Comparison of ENCODE assay signal across 23 cellular contexts in the genomic region with DNA sequence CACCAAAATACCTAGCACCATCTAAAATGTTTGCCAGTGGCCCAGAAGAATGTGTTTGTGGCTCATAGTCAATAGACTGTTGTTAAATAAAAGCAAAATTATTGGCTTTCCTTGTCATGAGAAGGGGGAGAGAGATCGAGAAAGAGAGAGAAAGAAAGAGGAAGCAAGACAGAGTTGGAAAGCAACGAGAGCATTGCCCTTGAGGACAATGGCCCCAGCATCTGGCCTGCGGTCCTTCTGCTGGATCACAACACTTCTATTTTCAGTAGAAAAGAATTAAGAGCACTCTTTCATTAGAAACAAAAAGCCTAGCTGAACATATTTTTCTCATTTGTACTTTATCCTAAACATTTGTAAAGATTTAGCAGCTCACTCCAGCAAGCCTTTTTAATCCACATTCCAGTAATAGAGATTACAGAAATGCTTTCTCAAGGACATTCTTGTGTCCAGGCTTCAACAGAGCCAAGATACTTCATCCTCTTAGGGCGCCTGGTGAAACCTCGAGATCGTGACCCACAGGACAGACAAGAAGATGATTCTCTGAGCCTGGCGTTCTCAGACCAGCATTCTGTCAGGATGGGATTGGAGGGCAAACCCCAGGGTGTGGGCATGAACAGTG. TPM values are rescaled to one million over a fixed set of nuclear protein-coding genes. Genes with fewer than 3 reads are reported as not detected.
DNase-seq lines count a peak whose midpoint lies in the region; ATAC-seq, FAIRE-seq and TF ChIP-seq lines count a peak whose summit lies in the region.
"Had no signal": no experiment of that assay in that cellular context is flagged by ENCODE, and none has a peak within 500 bp of the region (broad histone marks: within the 10 kb centered on the region; RNA-seq: fewer than 3 reads in every experiment).

No MANE protein-coding gene starts in this region.

- H3K36me3 Mint-ChIP-seq in effector memory CD8-positive, alpha-beta T cell (ENCODE audit: insufficient read depth): no peaks in the 10 kb centered on the region
- H3K36me3 Mint-ChIP-seq: activated naive CD4-positive, alpha-beta T cell treated with anti-CD3 and anti-CD28 coated beads, Interleukin-2, amount 50 U/mL, for 24 hours had no signal

- H3K9me3 Mint-ChIP-seq in effector memory CD8-positive, alpha-beta T cell: no peaks in the 10 kb centered on the region
- H3K9me3 Mint-ChIP-seq: activated naive CD4-positive, alpha-beta T cell treated with anti-CD3 and anti-CD28 coated beads, Interleukin-2, amount 50 U/mL, for 24 hours had no signal

- no peak overlapping the region for H3K4me3 Mint-ChIP-seq in effector memory CD8-positive, alpha-beta T cell
- H3K4me3 Mint-ChIP-seq: activated naive CD4-positive, alpha-beta T cell treated with anti-CD3 and anti-CD28 coated beads, Interleukin-2, amount 50 U/mL, for 24 hours; stimulated activated naive CD8-positive, alpha-beta T cell treated with anti-CD3 and anti-CD28 coated beads, Interleukin-15, Interleukin-2, amounts not matched to agents 100 ng/mL and 50 ng/mL, for 24 hours had no signal

- no peak overlapping the region for H3K4me2 ChIP-seq in HepG2 (ENCODE audit: low read depth, low read length)
- peak overlapping the region; percentile 57 for H3K4me2 ChIP-seq in OCI-LY7 (ENCODE audit: low read length)
- H3K4me2 ChIP-seq in hepatocyte: peak overlapping the region; percentile 39
- H3K4me2 ChIP-seq: A549 had no signal

- H3K4me1 ChIP-seq in liver (ENCODE audit: control insufficient read depth in 4 of 4, insufficient read depth in 4 of 4, low read length in 3 of 4): peaks cover 0 to 3% (median 1%) of the 10 kb centered on the region in 4 donors
- no peaks in the 10 kb centered on the region for H3K4me1 ChIP-seq in HepG2 (ENCODE audit: insufficient read depth, low read length)
- H3K4me1 ChIP-seq in OCI-LY7 (ENCODE audit: insufficient read depth, low read length, poor library complexity, severe bottlenecking): peaks cover 11% of the 10 kb centered on the region
- no peaks in the 10 kb centered on the region for H3K4me1 ChIP-seq in hepatocyte (ENCODE audit: insufficient read depth)
- H3K4me1 ChIP-seq: A549 had no signal

- H3K27me3 Mint-ChIP-seq in effector memory CD8-positive, alpha-beta T cell: no peaks in the 10 kb centered on the region
- H3K27me3 Mint-ChIP-seq: activated naive CD4-positive, alpha-beta T cell treated with anti-CD3 and anti-CD28 coated beads, Interleukin-2, amount 50 U/mL, for 24 hours; stimulated activated naive CD8-positive, alpha-beta T cell treated with anti-CD3 and anti-CD28 coated beads, Interleukin-15, Interleukin-2, amounts not matched to agents 100 ng/mL and 50 ng/mL, for 24 hours had no signal

- no peak overlapping the region for H3K9ac ChIP-seq in liver (ENCODE audit: low read depth in 1 of 2, low read length in 2 of 2)
- H3K9ac ChIP-seq in HepG2 (ENCODE audit: insufficient read depth, low read depth, low read length): no peak overlapping the region

- no peak for TF ChIP-seq POLR2A in HepG2 (IDR thresholded peaks at IDR 0.05; ENCODE audit: insufficient read depth in 1 of 2, low read depth in 2 of 2, low read length in 2 of 2)

- BruUV-seq in HepG2 (replicated peaks; lab: Mats Ljungman, UMichigan): no TSS peak
- BruUV-seq in OCI-LY7 (replicated peaks; lab: Mats Ljungman, UMichigan): no TSS peak

- H3K27ac Mint-ChIP-seq in effector memory CD8-positive, alpha-beta T cell: no peak overlapping the region
- H3K27ac Mint-ChIP-seq: activated naive CD4-positive, alpha-beta T cell treated with anti-CD3 and anti-CD28 coated beads, Interleukin-2, amount 50 U/mL, for 24 hours; stimulated activated naive CD8-positive, alpha-beta T cell treated with anti-CD3 and anti-CD28 coated beads, Interleukin-15, Interleukin-2, amounts not matched to agents 100 ng/mL and 50 ng/mL, for 24 hours had no signal

- no peaks in the 10 kb centered on the region for H4K20me1 ChIP-seq in HepG2 (ENCODE audit: insufficient read depth, low read length)
- no peaks in the 10 kb centered on the region for H4K20me1 ChIP-seq in OCI-LY7 (ENCODE audit: insufficient read depth, low read length)
- no peaks in the 10 kb centered on the region for H4K20me1 ChIP-seq in hepatocyte (ENCODE audit: insufficient read depth, poor library complexity, severe bottlenecking)

- no peak for TF ChIP-seq EP300 in HepG2 (IDR thresholded peaks at IDR 0.05; ENCODE audit: low read depth in 2 of 2, low read length in 2 of 2)
- TF ChIP-seq EP300 in HepG2 (CRISPR knock-in tag; IDR thresholded peaks at IDR 0.05; ENCODE audit: borderline replicate concordance): no peak

- FAIRE-seq in HepG2 (lab: Jason Lieb, UNC) (no peak), HTR-8/SVneo (lab: Jason Lieb, UNC) (no peak)
- FAIRE-seq: A549, kidney, TTC549 had no signal

- H3K27ac ChIP-seq in liver (ENCODE audit: low read depth in 1 of 2, low read length in 2 of 2) (no peak overlapping the region), HepG2 (ENCODE audit: extremely low read length, insufficient read depth, low read length) (no peak overlapping the region), OCI-LY7 (ENCODE audit: low read depth, low read length, poor library complexity, severe bottlenecking) (no peak overlapping the region), hepatocyte (peak overlapping the region; percentile 52), dorsolateral prefrontal cortex (no peak overlapping the region)
- H3K27ac ChIP-seq: A549, upper lobe of right lung had no signal

- H3K4me1 Mint-ChIP-seq in effector memory CD8-positive, alpha-beta T cell (ENCODE audit: low read depth in 2 of 2): no peaks in the 10 kb centered on the region
- H3K4me1 Mint-ChIP-seq: activated naive CD4-positive, alpha-beta T cell treated with anti-CD3 and anti-CD28 coated beads, Interleukin-2, amount 50 U/mL, for 24 hours had no signal

- intact Hi-C loops in HepG2 (cut with micrococcal nuclease; ENCODE audit: unreplicated experiment): no loop called here
- intact Hi-C loops in OCI-LY7 (cut with micrococcal nuclease; ENCODE audit: unreplicated experiment): no loop called here
- intact Hi-C loops in dorsolateral prefrontal cortex (cut with DNase I): no loop called here

- DNase-seq in HepG2 (ENCODE audit: low spot score) (no peak), OCI-LY7 (ENCODE audit: low spot score) (peak; percentile 11), hepatocyte (ENCODE audit: low spot score) (no peak), HTR-8/SVneo (ENCODE audit: insufficient read length, low spot score) (no peak), NCI-H82 treated with DMSO at 0.1 percent for 48 hours (lab: John Stamatoyannopoulos, UW; ENCODE audit: unreplicated experiment) (no peak), dorsolateral prefrontal cortex (no peak)
- DNase-seq in effector memory CD8-positive, alpha-beta T cell: no peak
- DNase-seq: activated CD4-positive, alpha-beta T cell treated with anti-CD3 and anti-CD28 coated beads, Interleukin-2, amount 50 U/mL, for 4 hours; activated T-cell treated with anti-CD3 and anti-CD28 coated beads, Interleukin-2, amount 50 U/mL, for 1 hour; kidney; MG63; midbrain; NCI-H2081; NCI-H510A; retina; upper lobe of right lung had no signal

- H3K9me2 ChIP-seq in OCI-LY7 (ENCODE audit: insufficient read depth, low read length): no peaks in the 10 kb centered on the region
- no peaks in the 10 kb centered on the region for H3K9me2 ChIP-seq in hepatocyte (replicated peaks; ENCODE audit: insufficient read depth)

- CTCF ChIA-PET in HepG2 (lab: Yijun Ruan, JAX; ENCODE audit: low intra/inter-chr PET ratio, low total read pairs) (no interaction called here), OCI-LY7 (lab: Charles Lee; ENCODE audit: unreplicated experiment) (interaction anchor here (0.6 kb wide), 1 partner anchor 8 kb away, joined by 3 read pairs; no protein-coding TSS in a partner anchor)

- peak overlapping the region; percentile 8 to 53 (median 8) for H3K4me3 ChIP-seq in liver (ENCODE audit: low read depth in 1 of 3, low read length in 3 of 3)
- no peak overlapping the region for H3K4me3 ChIP-seq in HepG2 (replicated peaks in 1 of 3; ENCODE audit: insufficient read depth in 1 of 3, low read depth in 2 of 3, low read length in 3 of 3)
- H3K4me3 ChIP-seq in OCI-LY7 (ENCODE audit: low read depth, low read length, poor library complexity, severe bottlenecking): no peak overlapping the region
- no peak overlapping the region for H3K4me3 ChIP-seq in hepatocyte
- H3K4me3 ChIP-seq in dorsolateral prefrontal cortex: no peak overlapping the region
- H3K4me3 ChIP-seq: A549, MG63, upper lobe of right lung had no signal

- H3K27me3 ChIP-seq in liver (ENCODE audit: control insufficient read depth in 4 of 4, insufficient read depth in 4 of 4, low read length in 3 of 4): no peaks in the 10 kb centered on the region
- no peaks in the 10 kb centered on the region; a peak in 1 of 5 replicates for H3K27me3 ChIP-seq in HepG2 (ENCODE audit: control insufficient read depth in 1 of 2, insufficient read depth in 2 of 2, low read length in 2 of 2)
- H3K27me3 ChIP-seq in hepatocyte: no peaks in the 10 kb centered on the region
- no peaks in the 10 kb centered on the region for H3K27me3 ChIP-seq in dorsolateral prefrontal cortex
- H3K27me3 ChIP-seq: MG63, upper lobe of right lung had no signal

- POLR2A ChIA-PET in HepG2 (lab: Yijun Ruan, JAX) (no interaction called here), OCI-LY7 (lab: Charles Lee) (no interaction called here)

- no peaks in the 10 kb centered on the region for H3K9me3 ChIP-seq in liver (ENCODE audit: control insufficient read depth in 4 of 4, low read length in 3 of 4)
- no peaks in the 10 kb centered on the region for H3K9me3 ChIP-seq in HepG2 (ENCODE audit: low read length)
- H3K9me3 ChIP-seq in OCI-LY7 (ENCODE audit: low read length): 0 out of 2 replicates have a peak, but pooled peaks cover 5% of the 10 kb centered on the region
- no peaks in the 10 kb centered on the region for H3K9me3 ChIP-seq in hepatocyte (ENCODE audit: low read depth)
- H3K9me3 ChIP-seq: A549, MG63, upper lobe of right lung had no signal

- H3K79me2 ChIP-seq in HepG2 (ENCODE audit: insufficient read depth, low read length): no peaks in the 10 kb centered on the region
- H3K79me2 ChIP-seq in OCI-LY7 (ENCODE audit: insufficient read depth, low read depth, low read length): no peaks in the 10 kb centered on the region
- H3K79me2 ChIP-seq in hepatocyte: no peaks in the 10 kb centered on the region

- TF ChIP-seq RAD21 in liver (IDR thresholded peaks at IDR 0.05): peak; percentile 16 to 48
- TF ChIP-seq RAD21 in HepG2 (CRISPR knock-in tag; IDR thresholded peaks at IDR 0.05): no peak

- H3K36me3 ChIP-seq in liver (ENCODE audit: control insufficient read depth in 4 of 4, insufficient read depth in 3 of 4, low read depth in 1 of 4, low read length in 3 of 4) (no peaks in the 10 kb centered on the region), HepG2 (replicated peaks in 1 of 2; ENCODE audit: control insufficient read depth in 1 of 2, insufficient read depth in 2 of 2, low read length in 2 of 2) (no peaks in the 10 kb centered on the region), OCI-LY7 (ENCODE audit: insufficient read depth, low read length) (no peaks in the 10 kb centered on the region), hepatocyte (replicated peaks; ENCODE audit: insufficient read depth, low read depth) (no peaks in the 10 kb centered on the region)
- H3K36me3 ChIP-seq: MG63, upper lobe of right lung had no signal

- TF ChIP-seq CTCF in liver (IDR thresholded peaks at IDR 0.05; ENCODE audit: low read depth, low read length, missing input control) (no peak), HepG2 (CRISPR knock-in tag; IDR thresholded peaks at IDR 0.05) (no peak), OCI-LY7 (conservative IDR thresholded peaks at IDR 0.05; ENCODE audit: low read length) (no peak), hepatocyte (IDR thresholded peaks at IDR 0.05; ENCODE audit: poor library complexity) (no peak), dorsolateral prefrontal cortex (IDR thresholded peaks at IDR 0.05 in 54 of 56, conservative IDR thresholded peaks at IDR 0.05 in 2 of 56; ENCODE audit: low read depth in 1 of 56, partially characterized antibody in 56 of 56) (no peak)

- in situ Hi-C loops in HepG2 (cut with HindIII; ENCODE audit: extremely low pct_ligation_motif_present, low pct_unique_long_range_greater_than_20kb): no loop called here

- 56% methylated on average over 7 of the region's 7 CpGs for WGBS in liver
- WGBS in HepG2 (ENCODE audit: low lambda C conversion rate): 33% methylated on average over 7 of the region's 7 CpGs
- WGBS in hepatocyte (ENCODE audit: low lambda C conversion rate, missing lambda C conversion rate): 51% methylated on average over 7 of the region's 7 CpGs

- H2AFZ ChIP-seq in HepG2 (ENCODE audit: low read length) (no peak overlapping the region), OCI-LY7 (ENCODE audit: low read length) (peak overlapping the region; percentile 49), hepatocyte (no peak overlapping the region)

- no peak for ATAC-seq in HepG2
- ATAC-seq in effector memory CD8-positive, alpha-beta T cell (replicated peaks): no peak
- ATAC-seq: A549, Panc1, SK-N-SH treated with all-trans-retinoic acid at 6 μM for 48 hours, upper lobe of right lung had no signal

RNA-seq across cellular contexts. Expression of a gene that starts 31.6 kb away (rescaled TPM):
- total RNA-seq in liver: 1 to 10 TPM; 3.5 to 5.3 TPM
- polyA plus RNA-seq in liver: 1 to 10 TPM in 1 of 2 donors, under 1 TPM in 1; 0.48 to 1.1 TPM
- total RNA-seq in HepG2 (2016; rRNA removed; fragmentation: Illumina TruSeq; extraction: Trizol): not detected in 2 replicates
- not detected in 2 replicates for total RNA-seq in HepG2 (2016; cell fraction: cytosol; rRNA removed; fragmentation: Illumina TruSeq; extraction: Trizol; ENCODE audit: low read depth)
- not detected in 2 replicates for total RNA-seq in HepG2 (2016; cell fraction: insoluble cytoplasmic fraction; rRNA removed; fragmentation: Illumina TruSeq; extraction: Trizol)
- not detected in 2 replicates for total RNA-seq in HepG2 (2016; cell fraction: membrane; rRNA removed; fragmentation: Illumina TruSeq; extraction: Trizol)
- not detected in 2 replicates for total RNA-seq in HepG2 (2016; cell fraction: nucleus; rRNA removed; fragmentation: Illumina TruSeq; extraction: Trizol)
- not detected in 2 replicates for polyA plus RNA-seq in HepG2 (2011; rRNA removed)
- not detected in 2 replicates for polyA plus RNA-seq in HepG2 (2011; cell fraction: cytosol; rRNA removed)
- not detected in 2 replicates for polyA plus RNA-seq in HepG2 (2011; cell fraction: nucleus; rRNA removed)
- not detected in 2 replicates for polyA plus RNA-seq in HepG2 (2012)
- polyA plus RNA-seq in HepG2 (2016; cell fraction: cytosol; fragmentation: Illumina TruSeq; extraction: Trizol; ENCODE audit: low read depth): not detected in 2 replicates
- polyA plus RNA-seq in HepG2 (2016; cell fraction: insoluble cytoplasmic fraction; fragmentation: Illumina TruSeq; extraction: Trizol; ENCODE audit: low read depth): not detected in 2 replicates
- not detected in 2 replicates for polyA plus RNA-seq in HepG2 (2016; cell fraction: membrane; fragmentation: Illumina TruSeq; extraction: Trizol; ENCODE audit: low read depth)
- not detected in 2 replicates for polyA plus RNA-seq in HepG2 (2016; cell fraction: nucleus; fragmentation: Illumina TruSeq; extraction: Trizol; ENCODE audit: insufficient read depth, low read depth)
- not detected in 2 replicates for polyA minus RNA-seq in HepG2 (2011; rRNA and poly(A)+ RNA removed; ENCODE audit: low replicate concordance)
- polyA minus RNA-seq in HepG2 (2011; cell fraction: cytosol; rRNA and poly(A)+ RNA removed): not detected in 2 replicates
- not detected in 2 replicates for polyA minus RNA-seq in HepG2 (2011; cell fraction: nucleus; rRNA and poly(A)+ RNA removed)
- total RNA-seq in OCI-LY7 (2014; rRNA removed; shearing (Covaris generic)): 133 and 162 TPM in 2 replicates
- 131 and 162 TPM in 2 replicates for total RNA-seq in OCI-LY7 (2022)
- total RNA-seq in hepatocyte: 5.2 and 7.3 TPM in 2 replicates
- polyA plus RNA-seq in hepatocyte: 5.9 and 7.8 TPM in 2 replicates
- total RNA-seq in dorsolateral prefrontal cortex: 100 to 1,000 TPM in 25 of 120 experiments, 10 to 100 TPM in 95; 35.8 to 151 (median 83.7) TPM
- polyA plus RNA-seq: A549 had no signal

Comparison
In these comparisons a context has a peak if more than half of its experiments do, and no peak if none do; other contexts are left out.
1. H3K4me3 ChIP-seq: peak in liver (3 of 3); none in HepG2 (0 of 3), OCI-LY7 (single experiment), hepatocyte (single experiment) and dorsolateral prefrontal cortex (0 of 59).